In genomic region chrX:107823042-107823441, GRCh38 we compare ENCODE assay signal across 24 cellular contexts. TPM values are rescaled to one million over a fixed set of nuclear protein-coding genes. Genes with fewer than 3 reads are reported as not detected.
"Had no signal": no experiment of that assay in that cellular context is flagged by ENCODE, and none has a peak within 500 bp of the region (broad histone marks: within the 10 kb centered on the region; RNA-seq: fewer than 3 reads in every experiment).

No MANE protein-coding gene starts in this region.

- H3K4me1 ChIP-seq: SJSA1 had no signal

- H3K27ac ChIP-seq: KMS-11, SJSA1, SK-N-MC had no signal

- ATAC-seq: K562 had no signal

- H3K36me3 ChIP-seq: SJSA1 had no signal

- H3K9ac ChIP-seq: KMS-11 had no signal

- H3K4me2 ChIP-seq: KMS-11 had no signal

- H3K9me3 ChIP-seq: SJSA1 had no signal

- FAIRE-seq: HTR-8/SVneo, K562, RCC 7860 had no signal

- DNase-seq: MM.1S, NCI-H1092 treated with DMSO at 0.1 percent for 48 hours, NCI-H1436, NCI-H187, NCI-H2029, NCI-H2081 treated with DMSO at 0.1 percent for 48 hours, NCI-H2171, NCI-H446, NCI-H510A, NCI-H524 treated with DMSO at 0.1 percent for 48 hours, NCI-H69, NCI-H774, Right ventricle myocardium superior, RPMI8226, SIG-M5 had no signal

- H3K4me3 ChIP-seq: K562, SJSA1, SK-N-MC had no signal

- H3K27me3 ChIP-seq: SJSA1 had no signal

RNA-seq across cellular contexts. Expression of gene MID2, which starts 2.6 kb away (rescaled TPM):
- total RNA-seq: OCI-LY7 had no signal
- polyA plus RNA-seq: K562 had no signal

RNA-seq across cellular contexts. Expression of gene NCBP2L, which starts 45.5 kb away (rescaled TPM):
- total RNA-seq: K562, M059J, OCI-LY7, Right ventricle myocardium superior, SJSA1 had no signal
- polyA plus RNA-seq: IgD-negative memory B cell, K562 had no signal
